ENCODE assay signal across 8 cellular contexts in genomic region chr11:65291613-65292012, GRCh38. TPM values are rescaled to one million over a fixed set of nuclear protein-coding genes. Genes with fewer than 3 reads are reported as not detected.
DNase-seq lines count a peak whose midpoint lies in the region; ATAC-seq and TF ChIP-seq lines count a peak whose summit lies in the region.

No MANE protein-coding gene starts in this region.

- peaks cover 17% of the 10 kb centered on the region for H3K36me3 ChIP-seq in adipocyte (ENCODE audit: control insufficient read depth, insufficient read depth, low read length, severe bottlenecking)

- H3K27me3 ChIP-seq in adipocyte (replicated peaks; ENCODE audit: control insufficient read depth, insufficient read depth, low read length), result no peaks in the 10 kb centered on the region

- ATAC-seq in left cardiac atrium (peak; percentile 23 to 71), GM21619 (IDR thresholded peaks at IDR 0.05; ENCODE audit: unreplicated experiment) (no peak)

- no peak for TF ChIP-seq CTCF in retinal pigment epithelial cell (conservative IDR thresholded peaks at IDR 0.05; ENCODE audit: low read depth, low read length)

- intact Hi-C loops in left cardiac atrium (cut with DNase I), result no loop called here

- H3K4me3 ChIP-seq in adipocyte (ENCODE audit: low read length) (peak overlapping the region; percentile 68), retinal pigment epithelial cell (ENCODE audit: low read length) (no peak overlapping the region)

- H3K9ac ChIP-seq in adipocyte (ENCODE audit: low read length), result peak overlapping the region; percentile 78

- H3K4me1 ChIP-seq in adipocyte (ENCODE audit: control insufficient read depth, insufficient read depth, low read length), result peaks cover 59% of the 10 kb centered on the region

- H3K9me3 ChIP-seq in adipocyte (ENCODE audit: control insufficient read depth, low read length), result no peaks in the 10 kb centered on the region

- peak; percentile 87 for DNase-seq in EH (ENCODE audit: low read depth)
- DNase-seq in adipocyte (ENCODE audit: low read depth), result peak; percentile 66
- DNase-seq in left cardiac atrium, result no peak
- DNase-seq in retinal pigment epithelial cell (ENCODE audit: low read depth), result peak; percentile 85
- DNase-seq in NCI-H128 (lab: John Stamatoyannopoulos, UW; ENCODE audit: unreplicated experiment), result no peak
- DNase-seq in stimulated activated CD4-positive, alpha-beta T cell treated with anti-CD3 and anti-CD28 coated beads, Interleukin-4, amount 100 ng/mL, for 24 hours, result no peak
- no peak for DNase-seq in SHP77 treated with DMSO at 0.1 percent for 48 hours (lab: John Stamatoyannopoulos, UW)

RNA-seq across cellular contexts. Expression of gene CDC42EP2, which starts 23.1 kb away (rescaled TPM):
- total RNA-seq in left cardiac atrium, result 10 to 100 TPM; 21.7 to 28.9 TPM

RNA-seq across cellular contexts. Expression of gene POLA2, which starts 29.9 kb away (rescaled TPM):
- 1 to 10 TPM; 5.3 to 7.3 TPM for total RNA-seq in left cardiac atrium

RNA-seq across cellular contexts. Expression of gene DPF2, which starts 42.0 kb away (rescaled TPM):
- 10 to 100 TPM; 46.7 to 47.7 TPM for total RNA-seq in left cardiac atrium

Comparison
In these comparisons a context has a peak if more than half of its experiments do, and no peak if none do; other contexts are left out.
1. DNase-seq: peak in EH (single experiment), adipocyte (single experiment) and retinal pigment epithelial cell (single experiment); none in left cardiac atrium (single experiment), NCI-H128 (single experiment), stimulated activated CD4-positive, alpha-beta T cell treated with anti-CD3 and anti-CD28 coated beads, Interleukin-4, amount 100 ng/mL, for 24 hours (single experiment) and SHP77 treated with DMSO at 0.1 percent for 48 hours (single experiment).